Comparison of ENCODE assay signal across 16 cellular contexts in the genomic region with DNA sequence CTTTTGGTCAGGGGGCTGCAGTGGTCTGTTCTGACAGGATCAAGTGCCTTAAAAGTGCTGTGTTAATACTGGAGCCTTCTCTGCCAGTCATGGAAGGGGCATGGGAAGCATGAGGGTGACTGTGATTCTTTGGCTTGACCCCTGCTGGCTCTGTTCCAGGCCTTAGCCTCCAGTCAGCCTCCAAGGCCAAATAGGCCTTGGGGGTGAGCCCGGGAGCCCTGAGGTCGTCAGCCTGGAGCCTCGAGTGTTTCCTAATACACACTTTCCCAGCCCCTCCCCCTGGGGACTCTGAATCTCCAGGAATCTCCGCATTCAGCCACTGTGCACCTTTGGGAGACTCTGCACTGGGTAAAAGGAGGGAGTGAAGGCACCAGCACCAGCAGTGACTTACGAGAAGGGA. TPM values are rescaled to one million over a fixed set of nuclear protein-coding genes. Genes with fewer than 3 reads are reported as not detected.
DNase-seq lines count a peak whose midpoint lies in the region; ATAC-seq, FAIRE-seq and TF ChIP-seq lines count a peak whose summit lies in the region.
"Had no signal": no experiment of that assay in that cellular context is flagged by ENCODE, and none has a peak within 500 bp of the region (broad histone marks: within the 10 kb centered on the region; RNA-seq: fewer than 3 reads in every experiment).

No MANE protein-coding gene starts in this region.

- no peak overlapping the region for H2BK12ac ChIP-seq in trophoblast cell (ENCODE audit: low read length)

- peaks cover 7% of the 10 kb centered on the region for H3K79me1 ChIP-seq in trophoblast cell (ENCODE audit: low read length)

- H3K4me1 Mint-ChIP-seq in CD4-positive, CD25-positive, alpha-beta regulatory T cell = peaks cover 7 to 67% (median 46%) of the 10 kb centered on the region in 4 donors
- peaks cover 67% of the 10 kb centered on the region for H3K4me1 Mint-ChIP-seq in Calu3 (ENCODE audit: low read depth, unreplicated experiment)

- no peak overlapping the region for H3K4ac ChIP-seq in trophoblast cell (ENCODE audit: low read depth, low read length)

- TF ChIP-seq CTCF in Calu3 (IDR thresholded peaks at IDR 0.05; ENCODE audit: unreplicated experiment) (no peak), K562 (IDR thresholded peaks at IDR 0.05 in 2 of 3, conservative IDR thresholded peaks at IDR 0.05 in 1 of 3; ENCODE audit: insufficient read depth in 2 of 3, low read depth in 1 of 3, low read length in 3 of 3) (no peak), gastrocnemius medialis (IDR thresholded peaks at IDR 0.05 in 4 of 5, conservative IDR thresholded peaks at IDR 0.05 in 1 of 5) (no peak)

- no peak overlapping the region for H4K8ac ChIP-seq in trophoblast cell (ENCODE audit: low read depth, low read length)

- H3K27me3 ChIP-seq in CD4-positive, CD25-positive, alpha-beta regulatory T cell (ENCODE audit: control insufficient read depth, insufficient read depth, low read length) = no peaks in the 10 kb centered on the region
- H3K27me3 ChIP-seq in K562 (ENCODE audit: control insufficient read depth in 2 of 2, insufficient read depth in 2 of 2, low read length in 2 of 2) = no peaks in the 10 kb centered on the region
- no peaks in the 10 kb centered on the region for H3K27me3 ChIP-seq in trophoblast cell (ENCODE audit: insufficient read depth, low read length)
- no peaks in the 10 kb centered on the region for H3K27me3 ChIP-seq in gastrocnemius medialis
- H3K27me3 ChIP-seq: BE2C, testis had no signal

- H3K9ac ChIP-seq in K562 (ENCODE audit: insufficient read depth in 1 of 2, low read depth in 2 of 2, low read length in 2 of 2) (no peak overlapping the region), trophoblast cell (ENCODE audit: low read length) (no peak overlapping the region)

- no peak overlapping the region for H4K91ac ChIP-seq in trophoblast cell (ENCODE audit: low read depth, low read length)

- no peaks in the 10 kb centered on the region for H3K9me1 ChIP-seq in K562 (ENCODE audit: control insufficient read depth, insufficient read depth, low read length)

- no peaks in the 10 kb centered on the region for H3K9me3 ChIP-seq in CD4-positive, CD25-positive, alpha-beta regulatory T cell (ENCODE audit: control insufficient read depth in 2 of 2, low read length in 2 of 2)
- no peaks in the 10 kb centered on the region for H3K9me3 ChIP-seq in K562 (replicated peaks; ENCODE audit: control insufficient read depth, insufficient read depth, low read depth, low read length)
- H3K9me3 ChIP-seq in trophoblast cell (ENCODE audit: insufficient read depth, low read depth, low read length) = no peaks in the 10 kb centered on the region
- H3K9me3 ChIP-seq in gastrocnemius medialis = no peaks in the 10 kb centered on the region
- H3K9me3 ChIP-seq: BE2C, testis had no signal

- H3K4me3 Mint-ChIP-seq in CD4-positive, CD25-positive, alpha-beta regulatory T cell = no peak overlapping the region
- H3K4me3 Mint-ChIP-seq in Calu3 (ENCODE audit: low read depth, unreplicated experiment) = no peak overlapping the region
- H3K4me3 Mint-ChIP-seq: endodermal cell had no signal

- H3K36me3 ChIP-seq in CD4-positive, CD25-positive, alpha-beta regulatory T cell (ENCODE audit: control insufficient read depth, insufficient read depth, low read length) = no peaks in the 10 kb centered on the region
- H3K36me3 ChIP-seq in K562 (ENCODE audit: control insufficient read depth, insufficient read depth, low read length) (no peaks in the 10 kb centered on the region), trophoblast cell (ENCODE audit: control insufficient read depth in 1 of 2, insufficient read depth in 2 of 2, low read length in 2 of 2) (no peaks in the 10 kb centered on the region), gastrocnemius medialis (no peaks in the 10 kb centered on the region)
- H3K36me3 ChIP-seq: BE2C had no signal

- no peak overlapping the region for H2AK5ac ChIP-seq in trophoblast cell (ENCODE audit: low read length)

- no peak overlapping the region for H3K23ac ChIP-seq in trophoblast cell (ENCODE audit: low read length)

- no peak overlapping the region for H4K12ac ChIP-seq in trophoblast cell (ENCODE audit: low read depth, low read length)

- no peak overlapping the region for H3K4me3 ChIP-seq in CD4-positive, CD25-positive, alpha-beta regulatory T cell (ENCODE audit: low read depth, low read length)
- H3K4me3 ChIP-seq in K562 (no peak overlapping the region), trophoblast cell (ENCODE audit: low read depth, low read length) (no peak overlapping the region), gastrocnemius medialis (no peak overlapping the region)
- H3K4me3 ChIP-seq: testis had no signal

- H3K18ac ChIP-seq in trophoblast cell (ENCODE audit: low read length) = no peak overlapping the region

- in situ Hi-C loops in K562 (cut with MboI) = loop anchor here (5.0 to 25.0 kb wide), 3 partner anchors 238 to 407 kb away; a partner anchor contains a TSS
- in situ Hi-C loops in gastrocnemius medialis (cut with MboI; ENCODE audit: low sequenced_read_pairs in 4 of 4) = loop anchor here (5.0 to 25.0 kb wide), 4 partner anchors 157 to 407 kb away; a partner anchor contains a TSS

- no peak for DNase-seq in CD4-positive, CD25-positive, alpha-beta regulatory T cell
- no peak for DNase-seq in Calu3
- no peak for DNase-seq in K562 (ENCODE audit: extremely low read depth in 1 of 4, low spot score in 3 of 4)
- DNase-seq in trophoblast cell = no peak
- no peak for DNase-seq in gastrocnemius medialis
- DNase-seq in effector CD8-positive, alpha-beta T cell (lab: John Stamatoyannopoulos, UW) = no peak
- no peak for DNase-seq in cerebellar nuclear complex (lab: John Stamatoyannopoulos, UW)
- DNase-seq: activated CD4-positive, CD25-positive, alpha-beta regulatory T cell treated with anti-CD3 and anti-CD28 coated beads, Interleukin-2, amount 50 U/mL, for 72 hours; BE2C; DMS53; endodermal cell; NCI-H2081 treated with DMSO at 0.1 percent for 48 hours; NCI-H524; right cardiac atrium; SIG-M5; testis had no signal

- peak overlapping the region; percentile 0 for H2BK120ac ChIP-seq in trophoblast cell (ENCODE audit: insufficient read depth, low read length, poor library complexity)

- POLR2A ChIA-PET in K562 (lab: Yijun Ruan, JAX) = interaction anchor here (1.0 to 1.3 kb wide), 3 partner anchors 13 to 134 kb away, joined by 4 to 8 read pairs (median 6); no protein-coding TSS in a partner anchor

- WGBS in K562 (ENCODE audit: insufficient coverage, low coverage, missing lambda C conversion rate) = 45% methylated on average over 5 of the region's 5 CpGs
- no CpG with 5 or more reads among the region's 5 CpGs for WGBS in trophoblast cell (ENCODE audit: extremely low coverage, insufficient coverage, insufficient read length)

- H3K9me3 Mint-ChIP-seq in CD4-positive, CD25-positive, alpha-beta regulatory T cell = no peaks in the 10 kb centered on the region
- no peaks in the 10 kb centered on the region for H3K9me3 Mint-ChIP-seq in Calu3 (ENCODE audit: low read depth, unreplicated experiment)
- H3K9me3 Mint-ChIP-seq: endodermal cell had no signal

- no peak overlapping the region for H2BK5ac ChIP-seq in trophoblast cell (ENCODE audit: low read depth, low read length, poor library complexity)

- peak overlapping the region in 2 of 3 donors; percentile 79 to 86 for H3K27ac Mint-ChIP-seq in CD4-positive, CD25-positive, alpha-beta regulatory T cell
- H3K27ac Mint-ChIP-seq in Calu3 (ENCODE audit: unreplicated experiment) = peak overlapping the region; percentile 37
- H3K27ac Mint-ChIP-seq: endodermal cell had no signal

- H3K4me2 ChIP-seq in K562 (ENCODE audit: insufficient read depth, low read length) (no peak overlapping the region), trophoblast cell (ENCODE audit: low read length) (no peak overlapping the region)

- ATAC-seq in CD4-positive, CD25-positive, alpha-beta regulatory T cell (ENCODE audit: low read depth in 2 of 2) = no peak
- ATAC-seq in K562 = no peak
- ATAC-seq in gastrocnemius medialis = no peak

- H2AFZ ChIP-seq in K562 (ENCODE audit: low read depth, low read length) = peak overlapping the region; percentile 92
- H2AFZ ChIP-seq in trophoblast cell (ENCODE audit: insufficient read depth, low read length, poor library complexity) = no peak overlapping the region

- TF ChIP-seq EP300 in K562 (IDR thresholded peaks at IDR 0.05; ENCODE audit: low read length) = no peak

- H3K79me2 ChIP-seq in K562 (ENCODE audit: control insufficient read depth, insufficient read depth, low read length) = no peaks in the 10 kb centered on the region
- H3K79me2 ChIP-seq in trophoblast cell (ENCODE audit: control insufficient read depth, insufficient read depth, low read length, poor library complexity) = no peaks in the 10 kb centered on the region

- H4K20me1 ChIP-seq in K562 (replicated peaks; ENCODE audit: control insufficient read depth, insufficient read depth, low read length) = no peaks in the 10 kb centered on the region

- no peaks in the 10 kb centered on the region for H3K27me3 Mint-ChIP-seq in CD4-positive, CD25-positive, alpha-beta regulatory T cell
- H3K27me3 Mint-ChIP-seq in Calu3 (ENCODE audit: unreplicated experiment) = no peaks in the 10 kb centered on the region

- intact Hi-C loops in Calu3 (cut with micrococcal nuclease; ENCODE audit: unreplicated experiment) (no loop called here), K562 (cut with micrococcal nuclease) (loop anchor here (10.0 kb wide), 1 partner anchor 405 kb away; a partner anchor contains a TSS), gastrocnemius medialis (cut with DNase I; ENCODE audit: low total_unique reads) (loop anchor here (10.0 kb wide), 1 partner anchor 275 kb away; no protein-coding TSS in a partner anchor)

- H3K14ac ChIP-seq in trophoblast cell (ENCODE audit: low read length) = no peak overlapping the region

- H3K27ac ChIP-seq in CD4-positive, CD25-positive, alpha-beta regulatory T cell (ENCODE audit: insufficient read depth, low read length, poor library complexity, severe bottlenecking) = peak overlapping the region; percentile 34
- no peak overlapping the region for H3K27ac ChIP-seq in K562 (ENCODE audit: extremely low read depth, low read depth, low read length)
- H3K27ac ChIP-seq in trophoblast cell (ENCODE audit: low read depth, low read length) = no peak overlapping the region
- no peak overlapping the region for H3K27ac ChIP-seq in gastrocnemius medialis
- H3K27ac ChIP-seq: testis had no signal

- no peak for TF ChIP-seq POLR2A in K562 (conservative IDR thresholded peaks at IDR 0.05)
- no peak for TF ChIP-seq POLR2A in gastrocnemius medialis (IDR thresholded peaks at IDR 0.05)

- peaks cover 52% of the 10 kb centered on the region for H3K4me1 ChIP-seq in CD4-positive, CD25-positive, alpha-beta regulatory T cell (ENCODE audit: control insufficient read depth, insufficient read depth, low read length, poor library complexity, severe bottlenecking)
- H3K4me1 ChIP-seq in K562 (replicated peaks in 1 of 2; ENCODE audit: control insufficient read depth in 2 of 2, insufficient read depth in 2 of 2, low read length in 2 of 2) (peaks cover 8 to 14% of the 10 kb centered on the region in 2 experiments), trophoblast cell (ENCODE audit: control insufficient read depth in 1 of 2, insufficient read depth in 2 of 2, low read length in 2 of 2) (peaks cover 16 to 26% of the 10 kb centered on the region in 2 experiments), gastrocnemius medialis (no peaks in the 10 kb centered on the region)
- H3K4me1 ChIP-seq: BE2C had no signal

- BruUV-seq in Calu3 (replicated peaks; lab: Mats Ljungman, UMichigan) (no TSS peak), K562 (replicated peaks; lab: Mats Ljungman, UMichigan) (no TSS peak)

- CTCF ChIA-PET in Calu3 (lab: Charles Lee) = no interaction called here
- CTCF ChIA-PET in K562 (lab: Yijun Ruan, JAX; ENCODE audit: low intra/inter-chr PET ratio) = no interaction called here

- no peaks in the 10 kb centered on the region for H3K36me3 Mint-ChIP-seq in CD4-positive, CD25-positive, alpha-beta regulatory T cell
- peaks cover 95% of the 10 kb centered on the region for H3K36me3 Mint-ChIP-seq in Calu3 (ENCODE audit: insufficient read depth, unreplicated experiment)

- TF ChIP-seq RAD21 in K562 (CRISPR knock-in tag; conservative IDR thresholded peaks at IDR 0.05 in 1 of 2, IDR thresholded peaks at IDR 0.05 in 1 of 2) = no peak

- no peak for FAIRE-seq in K562 (lab: Jason Lieb, UNC)

RNA-seq across cellular contexts. Expression of a gene that starts 10.0 kb away (rescaled TPM):
- 11.1 TPM for total RNA-seq in CD4-positive, CD25-positive, alpha-beta regulatory T cell
- 1 to 10 TPM; 2.2 to 6.2 (median 4.4) TPM for polyA plus RNA-seq in CD4-positive, CD25-positive, alpha-beta regulatory T cell
- 112 and 113 TPM in 2 replicates for total RNA-seq in Calu3 (2022)
- not detected in 2 replicates for total RNA-seq in K562 (2011; cell fraction: chromatin; rRNA removed; ENCODE audit: low replicate concordance)
- not detected in 2 replicates for total RNA-seq in K562 (2011; cell fraction: nucleolus; rRNA removed)
- not detected in 2 replicates for total RNA-seq in K562 (2011; cell fraction: nucleoplasm; rRNA removed)
- total RNA-seq in K562 (2014; rRNA removed) = 0.12 TPM in 1 of 2 replicates, not detected in the other
- total RNA-seq in K562 (2014; rRNA removed; fragmentation: Illumina TruSeq; extraction: Trizol) = 0.19 and 0.22 TPM in 2 replicates
- 0.08 TPM in 1 of 2 replicates, not detected in the other for total RNA-seq in K562 (2015; rRNA removed; fragmentation: Illumina TruSeq; extraction: Trizol)
- 0.04 TPM in 1 of 2 replicates, not detected in the other for total RNA-seq in K562 (2021)
- 0.07 TPM in 1 of 2 replicates, not detected in the other for polyA plus RNA-seq in K562 (2011; rRNA removed)
- polyA plus RNA-seq in K562 (2011; cell fraction: cytosol; rRNA removed) = 0.06 and 0.51 TPM in 2 replicates
- 0.04 and 0.09 TPM in 2 replicates for polyA plus RNA-seq in K562 (2011; cell fraction: nucleus; rRNA removed)
- polyA plus RNA-seq in K562 (2012) = 0.03 and 1.1 TPM in 2 replicates
- 0.28 TPM in 1 of 2 replicates, not detected in the other for polyA plus RNA-seq in K562 (2014; fragmentation: Illumina TruSeq; extraction: Trizol)
- polyA plus RNA-seq in K562 (2014; fragmentation: Nextera tagmentation; extraction: Ambion mirVana) = not detected
- 0.15 and 0.53 TPM in 2 replicates for polyA plus RNA-seq in K562 (2014; rRNA removed)
- polyA minus RNA-seq in K562 (2011; rRNA and poly(A)+ RNA removed) = not detected in 2 replicates
- polyA minus RNA-seq in K562 (2011; cell fraction: cytosol; rRNA and poly(A)+ RNA removed) = not detected in 2 replicates
- not detected in 2 replicates for polyA minus RNA-seq in K562 (2011; cell fraction: nucleus; rRNA and poly(A)+ RNA removed)
- 2.5 and 2.8 TPM in 2 replicates for polyA plus RNA-seq in trophoblast cell (2013)
- under 1 TPM in 1 of 4 donors, not detected in 3; 0.18 TPM for total RNA-seq in gastrocnemius medialis

RNA-seq across cellular contexts. Expression of a gene that starts 48.2 kb away (rescaled TPM):
- total RNA-seq in CD4-positive, CD25-positive, alpha-beta regulatory T cell = 86.4 TPM
- polyA plus RNA-seq in CD4-positive, CD25-positive, alpha-beta regulatory T cell = 100 to 1,000 TPM in 3 of 4 donors, 10 to 100 TPM in 1; 95.6 to 115 (median 106) TPM
- total RNA-seq in Calu3 (2022) = 58.8 and 61.0 TPM in 2 replicates
- total RNA-seq in K562 (2011; cell fraction: chromatin; rRNA removed; ENCODE audit: low replicate concordance) = 146 and 195 TPM in 2 replicates
- total RNA-seq in K562 (2011; cell fraction: nucleolus; rRNA removed) = 104 and 109 TPM in 2 replicates
- total RNA-seq in K562 (2011; cell fraction: nucleoplasm; rRNA removed) = 111 and 114 TPM in 2 replicates
- total RNA-seq in K562 (2014; rRNA removed) = 309 and 365 TPM in 2 replicates
- 193 and 203 TPM in 2 replicates for total RNA-seq in K562 (2014; rRNA removed; fragmentation: Illumina TruSeq; extraction: Trizol)
- 186 and 188 TPM in 2 replicates for total RNA-seq in K562 (2015; rRNA removed; fragmentation: Illumina TruSeq; extraction: Trizol)
- 369 and 422 TPM in 2 replicates for total RNA-seq in K562 (2021)
- 133 and 176 TPM in 2 replicates for polyA plus RNA-seq in K562 (2011; rRNA removed)
- polyA plus RNA-seq in K562 (2011; cell fraction: cytosol; rRNA removed) = 163 and 167 TPM in 2 replicates
- polyA plus RNA-seq in K562 (2011; cell fraction: nucleus; rRNA removed) = 84.0 and 115 TPM in 2 replicates
- 265 and 370 TPM in 2 replicates for polyA plus RNA-seq in K562 (2012)
- polyA plus RNA-seq in K562 (2014; fragmentation: Illumina TruSeq; extraction: Trizol) = 423 and 444 TPM in 2 replicates
- polyA plus RNA-seq in K562 (2014; fragmentation: Nextera tagmentation; extraction: Ambion mirVana) = 10 to 100 TPM; 29.2 to 34.6 TPM
- 239 and 256 TPM in 2 replicates for polyA plus RNA-seq in K562 (2014; rRNA removed)
- 362 and 462 TPM in 2 replicates for polyA minus RNA-seq in K562 (2011; rRNA and poly(A)+ RNA removed)
- 160 and 170 TPM in 2 replicates for polyA minus RNA-seq in K562 (2011; cell fraction: cytosol; rRNA and poly(A)+ RNA removed)
- polyA minus RNA-seq in K562 (2011; cell fraction: nucleus; rRNA and poly(A)+ RNA removed) = 46.6 and 67.3 TPM in 2 replicates
- polyA plus RNA-seq in trophoblast cell (2013) = 116 and 118 TPM in 2 replicates
- 100 to 1,000 TPM; 168 to 331 (median 246) TPM for total RNA-seq in gastrocnemius medialis

RNA-seq across cellular contexts. Expression of a gene that starts 50.1 kb away (rescaled TPM):
- total RNA-seq in CD4-positive, CD25-positive, alpha-beta regulatory T cell = 51.1 TPM
- 10 to 100 TPM in 3 of 4 donors, 1 to 10 TPM in 1; 9.8 to 27.2 (median 14.9) TPM for polyA plus RNA-seq in CD4-positive, CD25-positive, alpha-beta regulatory T cell
- total RNA-seq in Calu3 (2022) (39.1 and 47.8 TPM in 2 replicates), K562 (2014; rRNA removed) (69.9 and 81.4 TPM in 2 replicates), K562 (2014; rRNA removed; fragmentation: Illumina TruSeq; extraction: Trizol) (97.2 and 109 TPM in 2 replicates), K562 (2015; rRNA removed; fragmentation: Illumina TruSeq; extraction: Trizol) (84.7 and 85.0 TPM in 2 replicates), K562 (2021) (92.6 and 103 TPM in 2 replicates), gastrocnemius medialis (10 to 100 TPM; 29.7 to 38.8 (median 32.2) TPM)
- 72.0 and 118 TPM in 2 replicates for total RNA-seq in K562 (2011; cell fraction: chromatin; rRNA removed; ENCODE audit: low replicate concordance)
- 52.4 and 53.4 TPM in 2 replicates for total RNA-seq in K562 (2011; cell fraction: nucleolus; rRNA removed)
- 71.7 and 77.1 TPM in 2 replicates for total RNA-seq in K562 (2011; cell fraction: nucleoplasm; rRNA removed)
- polyA plus RNA-seq in K562 (2011; rRNA removed) (83.3 and 94.8 TPM in 2 replicates), K562 (2014; fragmentation: Illumina TruSeq; extraction: Trizol) (116 and 156 TPM in 2 replicates), K562 (2014; fragmentation: Nextera tagmentation; extraction: Ambion mirVana) (10 to 100 TPM; 45.2 to 66.1 TPM), K562 (2014; rRNA removed) (93.3 and 106 TPM in 2 replicates)
- polyA plus RNA-seq in K562 (2011; cell fraction: cytosol; rRNA removed) = 51.6 and 77.5 TPM in 2 replicates
- polyA plus RNA-seq in K562 (2011; cell fraction: nucleus; rRNA removed) = 58.7 and 70.3 TPM in 2 replicates
- polyA plus RNA-seq in K562 (2012) = 57.6 and 58.4 TPM in 2 replicates
- 241 and 312 TPM in 2 replicates for polyA minus RNA-seq in K562 (2011; rRNA and poly(A)+ RNA removed)
- 89.6 and 115 TPM in 2 replicates for polyA minus RNA-seq in K562 (2011; cell fraction: cytosol; rRNA and poly(A)+ RNA removed)
- polyA minus RNA-seq in K562 (2011; cell fraction: nucleus; rRNA and poly(A)+ RNA removed) = 27.6 and 48.0 TPM in 2 replicates
- polyA plus RNA-seq in trophoblast cell (2013) = 38.2 and 39.4 TPM in 2 replicates
